In genomic region chr3:123036352-123037014, GRCh38 we compare ENCODE assay signal across 11 cellular contexts. TPM values are rescaled to one million over a fixed set of nuclear protein-coding genes. Genes with fewer than 3 reads are reported as not detected.
DNase-seq lines count a peak whose midpoint lies in the region; ATAC-seq, FAIRE-seq and TF ChIP-seq lines count a peak whose summit lies in the region.
"Had no signal": no experiment of that assay in that cellular context is flagged by ENCODE, and none has a peak within 500 bp of the region (broad histone marks: within the 10 kb centered on the region; RNA-seq: fewer than 3 reads in every experiment).

No MANE protein-coding gene starts in this region.

- H3K27ac Mint-ChIP-seq in glutamatergic neuron (ENCODE audit: unreplicated experiment) = no peak overlapping the region

- no peaks in the 10 kb centered on the region for H3F3A ChIP-seq in Loucy (ENCODE audit: low read depth)

- no peaks in the 10 kb centered on the region for H3K36me3 Mint-ChIP-seq in glutamatergic neuron (ENCODE audit: unreplicated experiment)

- H3K4me1 ChIP-seq in Loucy (ENCODE audit: insufficient read depth, low read length, poor library complexity, severe bottlenecking) = no peaks in the 10 kb centered on the region
- peaks cover 0 to 14% of the 10 kb centered on the region in 2 donors for H3K4me1 ChIP-seq in adrenal gland (replicated peaks in 1 of 2)
- H3K4me1 ChIP-seq in kidney (ENCODE audit: control insufficient read depth in 1 of 2, insufficient read depth in 1 of 2, low read depth in 1 of 2, low read length in 2 of 2) = no peaks in the 10 kb centered on the region
- H3K4me1 ChIP-seq: transverse colon had no signal

- H3K4me3 Mint-ChIP-seq in glutamatergic neuron (ENCODE audit: unreplicated experiment) = no peak overlapping the region
- H3K4me3 Mint-ChIP-seq: neural crest cell had no signal

- H3K9me3 Mint-ChIP-seq in glutamatergic neuron (ENCODE audit: unreplicated experiment) = peaks cover 6% of the 10 kb centered on the region
- H3K9me3 Mint-ChIP-seq: neural crest cell had no signal

- H3K4me1 Mint-ChIP-seq in glutamatergic neuron (ENCODE audit: low read depth, unreplicated experiment) = peaks cover 16% of the 10 kb centered on the region

- intact Hi-C loops in adrenal gland (cut with DNase I) (no loop called here), kidney (cut with DNase I) (no loop called here)

- H3K4me3 ChIP-seq in Loucy (ENCODE audit: low read length, poor library complexity, severe bottlenecking) = no peak overlapping the region
- H3K4me3 ChIP-seq in adrenal gland = no peak overlapping the region
- no peak overlapping the region for H3K4me3 ChIP-seq in kidney (ENCODE audit: low read length in 2 of 2)
- H3K4me3 ChIP-seq: transverse colon had no signal

- H2AFZ ChIP-seq in Loucy (ENCODE audit: low read length) = no peak overlapping the region

- H3K27me3 ChIP-seq in Loucy (ENCODE audit: insufficient read depth, low read length, poor library complexity, severe bottlenecking) (no peaks in the 10 kb centered on the region), adrenal gland (no peaks in the 10 kb centered on the region)

- no peaks in the 10 kb centered on the region for H4K20me1 ChIP-seq in Loucy (ENCODE audit: insufficient read depth, low read length, poor library complexity, severe bottlenecking)

- TF ChIP-seq CTCF in Loucy (conservative IDR thresholded peaks at IDR 0.05; ENCODE audit: low read length) = 0 out of 2 replicates have a peak, but pooled peaks have one; percentile 16
- TF ChIP-seq CTCF in adrenal gland (IDR thresholded peaks at IDR 0.05) = no peak
- peak; percentile 18 for TF ChIP-seq CTCF in kidney (IDR thresholded peaks at IDR 0.05; ENCODE audit: borderline replicate concordance, extremely low read depth, insufficient read depth)
- TF ChIP-seq CTCF in glutamatergic neuron (IDR thresholded peaks at IDR 0.05; ENCODE audit: partially characterized antibody, unreplicated experiment) = no peak

- no peak for ATAC-seq in GM21381 (IDR thresholded peaks at IDR 0.05; ENCODE audit: unreplicated experiment)

- H3K36me3 ChIP-seq in Loucy (ENCODE audit: insufficient read depth, low read length) (no peaks in the 10 kb centered on the region), adrenal gland (replicated peaks in 1 of 2) (no peaks in the 10 kb centered on the region), kidney (ENCODE audit: control insufficient read depth in 1 of 2, insufficient read depth in 2 of 2, low read length in 2 of 2) (no peaks in the 10 kb centered on the region)
- H3K36me3 ChIP-seq: transverse colon had no signal

- no peak overlapping the region for H3K4me2 ChIP-seq in Loucy (ENCODE audit: low read depth, low read length, poor library complexity, severe bottlenecking)

- H3K9me2 ChIP-seq in Loucy (replicated peaks; ENCODE audit: low read depth, low read length) = no peaks in the 10 kb centered on the region

- H3K27me3 Mint-ChIP-seq in glutamatergic neuron (ENCODE audit: unreplicated experiment) = no peaks in the 10 kb centered on the region

- H3K27ac ChIP-seq in adrenal gland = no peak overlapping the region
- no peak overlapping the region for H3K27ac ChIP-seq in kidney (ENCODE audit: low read depth in 2 of 2, low read length in 2 of 2)
- H3K27ac ChIP-seq: transverse colon had no signal

- no peaks in the 10 kb centered on the region for H3K79me2 ChIP-seq in Loucy (ENCODE audit: insufficient read depth, low read length)

- TF ChIP-seq POLR2A in adrenal gland (IDR thresholded peaks at IDR 0.05) = no peak

- WGBS in adrenal gland, 4 donors = 41 to 56% (median 44%) methylated on average over 8 of the region's 8 CpGs

- H3K9ac ChIP-seq in Loucy (ENCODE audit: low read depth, low read length, poor library complexity, severe bottlenecking) (no peak overlapping the region), kidney (ENCODE audit: low read length in 2 of 2) (no peak overlapping the region)

- H3K9me3 ChIP-seq in Loucy (ENCODE audit: insufficient read depth, low read depth, low read length) (no peaks in the 10 kb centered on the region), adrenal gland (replicated peaks in 1 of 3) (no peaks in the 10 kb centered on the region), kidney (ENCODE audit: control insufficient read depth in 1 of 2, low read length in 2 of 2) (no peaks in the 10 kb centered on the region)
- H3K9me3 ChIP-seq: transverse colon had no signal

- DNase-seq in AG20443 (ENCODE audit: low spot score) (peak; percentile 77), adrenal gland (peak in 4 of 7 donors; percentile 31 to 57 (median 46)), kidney (no peak), glutamatergic neuron (no peak)
- DNase-seq in stimulated activated naive CD4-positive, alpha-beta T cell (lab: John Stamatoyannopoulos, UW) = no peak
- DNase-seq in activated CD4-positive, alpha-beta T cell treated with anti-CD3 and anti-CD28 coated beads, Interleukin-2, amount 50 U/mL, for 48 hours = no peak
- DNase-seq: NCI-H774, transverse colon had no signal

- FAIRE-seq in kidney (lab: Jason Lieb, UNC) = no peak

RNA-seq across cellular contexts. Expression of gene SEMA5B, which starts 8.9 kb away (rescaled TPM):
- total RNA-seq in adrenal gland (1 to 10 TPM in 6 of 8 donors, under 1 TPM in 2; 0.35 to 2.1 (median 1.6) TPM), kidney (8.4 TPM), glutamatergic neuron (ENCODE audit: unreplicated experiment) (61.1 TPM)
- polyA plus RNA-seq in adrenal gland (1 to 10 TPM in 2 of 3 donors, under 1 TPM in 1; 0.99 to 4.3 (median 3.0) TPM), kidney (ENCODE audit: insufficient read depth, low read depth, low replicate concordance) (6.6 TPM)

RNA-seq across cellular contexts. Expression of gene PDIA5, which starts 30.3 kb away (rescaled TPM):
- total RNA-seq in adrenal gland (10 to 100 TPM; 39.0 to 88.9 (median 56.7) TPM), kidney (27.9 TPM), glutamatergic neuron (ENCODE audit: unreplicated experiment) (49.4 TPM)
- polyA plus RNA-seq in adrenal gland (10 to 100 TPM; 27.0 to 52.6 (median 29.3) TPM), kidney (ENCODE audit: insufficient read depth, low read depth, low replicate concordance) (19.9 TPM)

Comparison
In these comparisons a context has a peak if more than half of its experiments do, and no peak if none do; other contexts are left out.
1. DNase-seq: peak in AG20443 (single experiment) and adrenal gland (4 of 7); none in kidney (single experiment), glutamatergic neuron (single experiment), stimulated activated naive CD4-positive, alpha-beta T cell (0 of 6) and activated CD4-positive, alpha-beta T cell treated with anti-CD3 and anti-CD28 coated beads, Interleukin-2, amount 50 U/mL, for 48 hours (0 of 2).
2. CTCF ChIP-seq: peak in Loucy (single experiment) and kidney (single experiment); none in adrenal gland (0 of 6) and glutamatergic neuron (single experiment).